ENCODE assay signal across 11 cellular contexts in genomic region chr11:32899423-32899822, GRCh38. TPM values are rescaled to one million over a fixed set of nuclear protein-coding genes. Genes with fewer than 3 reads are reported as not detected.
A peak's percentile ranks its signal among the peaks of the same experiment; 100 is the strongest.
DNase-seq lines count a peak whose midpoint lies in the region; ATAC-seq and TF ChIP-seq lines count a peak whose summit lies in the region.
"Had no signal": no experiment of that assay in that cellular context is flagged by ENCODE, and none has a peak within 500 bp of the region (broad histone marks: within the 10 kb centered on the region; RNA-seq: fewer than 3 reads in every experiment).

No MANE protein-coding gene starts in this region.

- ATAC-seq in activated naive CD8-positive, alpha-beta T cell treated with anti-CD3 and anti-CD28 coated beads, Interleukin-2, amount 10 ng/mL, durations not matched to agents 7 days and 5 days (ENCODE audit: low read depth): peak; percentile 74
- ATAC-seq in activated naive CD8-positive, alpha-beta T cell treated with anti-CD3 and anti-CD28 coated beads, Interleukin-2, amount 50 U/mL, for 24 hours: no peak
- ATAC-seq in GM21526 (IDR thresholded peaks at IDR 0.05; ENCODE audit: low FRiP score, unreplicated experiment) (peak; percentile 58), HG03159 (IDR thresholded peaks at IDR 0.05; ENCODE audit: unreplicated experiment) (peak; percentile 62), upper lobe of right lung (peak; percentile 48), sciatic nerve (no peak)

- no peaks in the 10 kb centered on the region for H3K36me3 ChIP-seq in upper lobe of right lung

- H3K27me3 Mint-ChIP-seq in activated naive CD8-positive, alpha-beta T cell treated with anti-CD3 and anti-CD28 coated beads, Interleukin-2, amount 10 ng/mL, durations not matched to agents 7 days and 5 days: no peaks in the 10 kb centered on the region
- H3K27me3 Mint-ChIP-seq in activated naive CD8-positive, alpha-beta T cell treated with anti-CD3 and anti-CD28 coated beads, Interleukin-2, amount 50 U/mL, for 24 hours: no peaks in the 10 kb centered on the region

- no peaks in the 10 kb centered on the region for H3K27me3 ChIP-seq in upper lobe of right lung

- POLR2A ChIA-PET in activated naive CD8-positive, alpha-beta T cell treated with anti-CD3 and anti-CD28 coated beads, Interleukin-2, amount 10 ng/mL, durations not matched to agents 7 days and 5 days (lab: Charles Lee): interaction anchor here (0.7 kb wide), 1 partner anchor 23 kb away, joined by 4 read pairs; no protein-coding TSS in a partner anchor

- no peaks in the 10 kb centered on the region for H3K9me3 ChIP-seq in upper lobe of right lung

- peaks cover 18% of the 10 kb centered on the region for H3K4me1 ChIP-seq in upper lobe of right lung

- H3K27ac Mint-ChIP-seq in activated naive CD8-positive, alpha-beta T cell treated with anti-CD3 and anti-CD28 coated beads, Interleukin-2, amount 10 ng/mL, durations not matched to agents 7 days and 5 days: peak overlapping the region; percentile 72
- H3K27ac Mint-ChIP-seq in activated naive CD8-positive, alpha-beta T cell treated with anti-CD3 and anti-CD28 coated beads, Interleukin-2, amount 50 U/mL, for 24 hours: no peak overlapping the region

- no peak overlapping the region for H3K27ac ChIP-seq in upper lobe of right lung

- no peak overlapping the region for H3K4me3 ChIP-seq in upper lobe of right lung

- intact Hi-C loops in upper lobe of right lung (cut with DNase I): no loop called here
- intact Hi-C loops in sciatic nerve (cut with DNase I): no loop called here

- peaks cover 44% of the 10 kb centered on the region for H3K4me1 Mint-ChIP-seq in activated naive CD8-positive, alpha-beta T cell treated with anti-CD3 and anti-CD28 coated beads, Interleukin-2, amount 10 ng/mL, durations not matched to agents 7 days and 5 days
- peaks cover 41% of the 10 kb centered on the region for H3K4me1 Mint-ChIP-seq in activated naive CD8-positive, alpha-beta T cell treated with anti-CD3 and anti-CD28 coated beads, Interleukin-2, amount 50 U/mL, for 24 hours

- H3K4me3 Mint-ChIP-seq in activated naive CD8-positive, alpha-beta T cell treated with anti-CD3 and anti-CD28 coated beads, Interleukin-2, amount 10 ng/mL, durations not matched to agents 7 days and 5 days: peak overlapping the region; percentile 50
- no peak overlapping the region for H3K4me3 Mint-ChIP-seq in activated naive CD8-positive, alpha-beta T cell treated with anti-CD3 and anti-CD28 coated beads, Interleukin-2, amount 50 U/mL, for 24 hours

- H3K36me3 Mint-ChIP-seq in activated naive CD8-positive, alpha-beta T cell treated with anti-CD3 and anti-CD28 coated beads, Interleukin-2, amount 10 ng/mL, durations not matched to agents 7 days and 5 days: peaks cover 10% of the 10 kb centered on the region
- H3K36me3 Mint-ChIP-seq in activated naive CD8-positive, alpha-beta T cell treated with anti-CD3 and anti-CD28 coated beads, Interleukin-2, amount 50 U/mL, for 24 hours (ENCODE audit: low read depth): peaks cover 9% of the 10 kb centered on the region

- no peak for TF ChIP-seq CTCF in upper lobe of right lung (IDR thresholded peaks at IDR 0.05)

- H3K9me3 Mint-ChIP-seq in activated naive CD8-positive, alpha-beta T cell treated with anti-CD3 and anti-CD28 coated beads, Interleukin-2, amount 10 ng/mL, durations not matched to agents 7 days and 5 days: no peaks in the 10 kb centered on the region
- H3K9me3 Mint-ChIP-seq in activated naive CD8-positive, alpha-beta T cell treated with anti-CD3 and anti-CD28 coated beads, Interleukin-2, amount 50 U/mL, for 24 hours: no peaks in the 10 kb centered on the region

- DNase-seq in activated naive CD8-positive, alpha-beta T cell treated with anti-CD3 and anti-CD28 coated beads, Interleukin-2, amount 10 ng/mL, durations not matched to agents 7 days and 5 days: no peak
- no peak for DNase-seq in activated naive CD8-positive, alpha-beta T cell treated with anti-CD3 and anti-CD28 coated beads, Interleukin-2, amount 50 U/mL, for 24 hours
- DNase-seq in upper lobe of right lung (no peak), foreskin melanocyte (no peak), sciatic nerve (ENCODE audit: low spot score) (no peak), amniotic stem cell (lab: John Stamatoyannopoulos, UW) (no peak)
- DNase-seq: midbrain, NCI-H1417, posterior cingulate gyrus had no signal

RNA-seq across cellular contexts. Expression of gene QSER1, which starts 6.8 kb away (rescaled TPM):
- 10 to 100 TPM; 12.3 to 14.4 TPM for total RNA-seq in activated naive CD8-positive, alpha-beta T cell treated with anti-CD3 and anti-CD28 coated beads, Interleukin-2, amount 10 ng/mL, durations not matched to agents 7 days and 5 days
- total RNA-seq in upper lobe of right lung: 26.3 TPM
- 50.7 TPM for total RNA-seq in sciatic nerve

Comparison
In these comparisons a context has a peak if more than half of its experiments do, and no peak if none do; other contexts are left out.
1. ATAC-seq: peak in activated naive CD8-positive, alpha-beta T cell treated with anti-CD3 and anti-CD28 coated beads, Interleukin-2, amount 10 ng/mL, durations not matched to agents 7 days and 5 days (single experiment), GM21526 (single experiment), HG03159 (single experiment) and upper lobe of right lung (single experiment); none in activated naive CD8-positive, alpha-beta T cell treated with anti-CD3 and anti-CD28 coated beads, Interleukin-2, amount 50 U/mL, for 24 hours (single experiment) and sciatic nerve (single experiment).